ENCODE assay signal across 23 cellular contexts in the genomic region with DNA sequence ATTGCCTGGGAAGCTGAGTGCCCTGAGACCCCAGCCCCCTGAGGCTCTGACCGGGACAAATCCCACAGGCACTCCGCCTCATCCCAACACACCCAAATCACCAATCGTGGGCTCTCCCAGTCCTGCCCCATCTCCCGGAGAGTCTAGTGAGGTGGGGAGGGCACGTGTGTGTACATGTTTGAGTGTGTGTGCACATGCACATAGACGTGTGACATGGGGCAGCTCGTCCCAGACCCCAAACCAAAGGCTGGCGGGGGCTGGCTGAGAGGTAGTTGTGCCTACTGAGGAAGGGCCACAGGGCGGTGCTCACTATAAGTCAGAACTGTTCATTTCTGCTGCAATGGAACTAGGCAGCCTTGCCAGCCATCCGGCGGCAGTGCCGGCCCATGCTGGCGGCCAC. TPM values are rescaled to one million over a fixed set of nuclear protein-coding genes. Genes with fewer than 3 reads are reported as not detected.
"Had no signal": no experiment of that assay in that cellular context is flagged by ENCODE, and none has a peak within 500 bp of the region (broad histone marks: within the 10 kb centered on the region; RNA-seq: fewer than 3 reads in every experiment).

No MANE protein-coding gene starts in this region.

- H3K4me3 ChIP-seq: heart left ventricle, lung, psoas muscle, sigmoid colon, suprapubic skin, thyroid gland, upper lobe of left lung, uterus had no signal

- ATAC-seq: heart left ventricle; left colon; left ventricle myocardium superior; psoas muscle; stimulated activated effector memory CD8-positive, alpha-beta T cell treated with anti-CD3 and anti-CD28 coated beads, Interleukin-12 subunit alpha, Interleukin-12 subunit beta, amount 100 ng/mL, for 72 hours; stimulated activated naive CD8-positive, alpha-beta T cell treated with anti-CD3 and anti-CD28 coated beads, Interleukin-15, Interleukin-2, amounts not matched to agents 100 U/mL and 50 U/mL, for 24 hours had no signal

- DNase-seq: cortex of kidney; dorsolateral prefrontal cortex; effector CD8-positive, alpha-beta T cell; heart left ventricle; hippocampal formation; left colon; left ventricle myocardium superior; mesendoderm; naive B cell; psoas muscle; retina; sigmoid colon; stimulated activated CD4-positive, alpha-beta T cell treated with anti-CD3 and anti-CD28 coated beads, Interleukin-4, amount 100 ng/mL, for 1 hour; stimulated activated CD8-positive, alpha-beta memory T cell treated with anti-CD3 and anti-CD28 coated beads, Interleukin-4, amount 100 ng/mL, for 48 hours; stimulated activated naive CD8-positive, alpha-beta T cell treated with anti-CD3 and anti-CD28 coated beads, Interleukin-15, Interleukin-2, amounts not matched to agents 100 U/mL and 50 U/mL, for 24 hours; thyroid gland; uterus had no signal

- H3K4me1 ChIP-seq: thyroid gland, uterus had no signal

- H3K9me3 ChIP-seq: heart left ventricle, psoas muscle, sigmoid colon, suprapubic skin, thyroid gland, upper lobe of left lung, uterus had no signal

- H3K27ac ChIP-seq: heart left ventricle, psoas muscle, sigmoid colon, suprapubic skin, thyroid gland, upper lobe of left lung, uterus had no signal

- H3K27me3 ChIP-seq: thyroid gland had no signal

- H3K36me3 ChIP-seq: suprapubic skin, thyroid gland, uterus had no signal

- FAIRE-seq: frontal cortex had no signal

RNA-seq across cellular contexts. Expression of gene SNAI3, which starts 8.6 kb away (rescaled TPM):
- total RNA-seq: frontal cortex had no signal
- polyA plus RNA-seq: fibroblast of lung had no signal
